ENCODE assay signal across 9 cellular contexts in the genomic region with DNA sequence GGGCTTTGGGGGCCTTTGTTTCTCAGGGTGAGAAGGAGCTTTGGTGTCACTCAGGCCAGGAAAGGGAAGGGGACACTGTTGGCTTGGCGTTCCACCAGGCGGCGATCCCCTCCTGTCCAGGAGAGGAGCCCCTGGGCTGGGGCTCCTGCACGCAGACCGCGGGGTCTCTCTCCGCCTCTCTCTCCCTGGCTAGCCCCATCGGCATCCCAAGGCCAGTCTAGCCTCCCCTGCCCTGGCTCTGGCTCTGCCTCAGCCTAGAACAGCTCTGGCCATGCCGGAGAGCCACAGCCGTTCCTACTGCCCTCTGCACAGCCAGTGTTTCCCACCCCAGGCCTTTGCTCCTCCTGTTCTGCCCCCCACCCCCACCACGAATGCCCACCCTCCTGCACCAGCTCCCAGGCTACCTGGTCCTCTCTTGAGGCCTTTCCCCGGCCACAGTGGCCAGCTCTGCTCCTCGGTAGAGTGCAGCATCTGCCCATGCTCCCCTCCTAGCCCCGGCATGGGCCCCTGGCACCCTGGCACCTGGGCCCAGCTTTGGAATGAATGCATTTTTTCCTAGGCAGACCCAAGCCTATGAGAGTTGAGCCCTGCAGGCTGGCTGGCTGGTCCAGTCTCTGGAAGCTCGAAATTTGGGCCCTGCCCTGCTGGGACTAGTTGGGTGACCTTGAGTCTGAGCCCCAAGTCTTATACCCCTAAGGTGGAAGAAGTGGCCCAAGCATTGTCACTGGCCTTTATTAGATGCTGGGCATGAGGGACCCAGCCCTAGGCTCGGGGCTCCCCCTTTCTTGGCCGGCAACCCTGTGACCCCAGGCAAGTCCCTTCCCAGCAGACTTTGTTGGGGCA. TPM values are rescaled to one million over a fixed set of nuclear protein-coding genes. Genes with fewer than 3 reads are reported as not detected.
DNase-seq lines count a peak whose midpoint lies in the region; ATAC-seq and TF ChIP-seq lines count a peak whose summit lies in the region.
"Had no signal": no experiment of that assay in that cellular context is flagged by ENCODE, and none has a peak within 500 bp of the region (broad histone marks: within the 10 kb centered on the region; RNA-seq: fewer than 3 reads in every experiment).

No MANE protein-coding gene starts in this region.

- intact Hi-C loops in right cardiac atrium (cut with DNase I) = loop anchor here in 2 of 4 donors (10.0 kb wide), 3 partner anchors 301 to 469 kb away; no protein-coding TSS in a partner anchor
- intact Hi-C loops in Right ventricle myocardium superior (cut with DNase I) = no loop called here
- intact Hi-C loops in ascending aorta (cut with DNase I) = loop anchor here (10.0 kb wide), 1 partner anchor 559 kb away; no protein-coding TSS in a partner anchor
- intact Hi-C loops in lower lobe of right lung (cut with DNase I) = no loop called here
- intact Hi-C loops in vagina (cut with DNase I) = loop anchor here (10.0 kb wide), 1 partner anchor 559 kb away; no protein-coding TSS in a partner anchor
- intact Hi-C loops in esophagus squamous epithelium (cut with DNase I) = loop anchor here (10.0 kb wide), 2 partner anchors 311 to 469 kb away; no protein-coding TSS in a partner anchor

- peaks cover 3% of the 10 kb centered on the region for H3K4me1 ChIP-seq in right cardiac atrium (ENCODE audit: control insufficient read depth, insufficient read depth, low read length)
- peaks cover 11 to 46% of the 10 kb centered on the region in 2 donors for H3K4me1 ChIP-seq in ascending aorta
- H3K4me1 ChIP-seq in lower lobe of right lung = peaks cover 26% of the 10 kb centered on the region
- peaks cover 59% of the 10 kb centered on the region for H3K4me1 ChIP-seq in vagina
- peaks cover 23 to 59% (median 23%) of the 10 kb centered on the region in 3 donors for H3K4me1 ChIP-seq in esophagus squamous epithelium

- no peaks in the 10 kb centered on the region for H3K27me3 ChIP-seq in right cardiac atrium (ENCODE audit: control insufficient read depth, insufficient read depth)
- no peaks in the 10 kb centered on the region for H3K27me3 ChIP-seq in ascending aorta
- H3K27me3 ChIP-seq in lower lobe of right lung (ENCODE audit: low read depth) = no peaks in the 10 kb centered on the region
- no peaks in the 10 kb centered on the region for H3K27me3 ChIP-seq in vagina
- H3K27me3 ChIP-seq in esophagus squamous epithelium = peaks cover 0 to 3% (median 0%) of the 10 kb centered on the region in 4 donors

- WGBS in right cardiac atrium = 77% methylated on average over 17 of the region's 17 CpGs
- 81 to 87% methylated on average over 7 to 8 of the region's 17 CpGs for WGBS in esophagus squamous epithelium, 2 donors

- TF ChIP-seq POLR2A in vagina (IDR thresholded peaks at IDR 0.05) (no peak), esophagus squamous epithelium (IDR thresholded peaks at IDR 0.05) (no peak)

- H3K9me3 ChIP-seq in right cardiac atrium (ENCODE audit: control insufficient read depth, low read length) = no peaks in the 10 kb centered on the region
- H3K9me3 ChIP-seq in ascending aorta = no peaks in the 10 kb centered on the region
- no peaks in the 10 kb centered on the region for H3K9me3 ChIP-seq in lower lobe of right lung
- no peaks in the 10 kb centered on the region for H3K9me3 ChIP-seq in vagina
- no peaks in the 10 kb centered on the region for H3K9me3 ChIP-seq in esophagus squamous epithelium
- H3K9me3 ChIP-seq: psoas muscle had no signal

- H3K4me3 ChIP-seq in right cardiac atrium (ENCODE audit: low read length) (no peak overlapping the region), ascending aorta (peak overlapping the region in 1 of 2 donors; percentile 88), lower lobe of right lung (peak overlapping the region; percentile 66), vagina (peak overlapping the region in 1 of 2 donors; percentile 74), esophagus squamous epithelium (no peak overlapping the region)

- TF ChIP-seq CTCF in ascending aorta (IDR thresholded peaks at IDR 0.05) (no peak), lower lobe of right lung (IDR thresholded peaks at IDR 0.05) (no peak), vagina (IDR thresholded peaks at IDR 0.05) (no peak), esophagus squamous epithelium (IDR thresholded peaks at IDR 0.05) (no peak)

- no peak overlapping the region for H3K27ac ChIP-seq in right cardiac atrium (ENCODE audit: low read length)
- peak overlapping the region; percentile 77 to 84 for H3K27ac ChIP-seq in ascending aorta
- peak overlapping the region; percentile 24 for H3K27ac ChIP-seq in lower lobe of right lung
- H3K27ac ChIP-seq in vagina = peak overlapping the region; percentile 87
- H3K27ac ChIP-seq in esophagus squamous epithelium = peak overlapping the region in 1 of 4 donors; percentile 14

- DNase-seq in right cardiac atrium = peak in 2 of 3 donors; percentile 53 to 65
- DNase-seq in Right ventricle myocardium superior = no peak
- DNase-seq in ascending aorta (ENCODE audit: low spot score in 2 of 2) = no peak
- DNase-seq in lower lobe of right lung = no peak
- DNase-seq in vagina (ENCODE audit: extremely low spot score in 2 of 2) = no peak
- DNase-seq in esophagus squamous epithelium (lab: John Stamatoyannopoulos, UW) = no peak
- DNase-seq in NCI-H526 (lab: John Stamatoyannopoulos, UW) = no peak
- DNase-seq: psoas muscle had no signal

- ATAC-seq in right cardiac atrium = no peak
- no peak for ATAC-seq in Right ventricle myocardium superior (ENCODE audit: poor library complexity)
- no peak for ATAC-seq in lower lobe of right lung
- no peak for ATAC-seq in GM21737 (IDR thresholded peaks at IDR 0.05; ENCODE audit: unreplicated experiment)
- ATAC-seq: psoas muscle had no signal

- H3K36me3 ChIP-seq in ascending aorta (peaks cover 18 to 20% of the 10 kb centered on the region in 2 donors), lower lobe of right lung (peaks cover 18% of the 10 kb centered on the region), vagina (peaks cover 0 to 10% of the 10 kb centered on the region in 2 donors), esophagus squamous epithelium (peaks cover 0 to 21% (median 0%) of the 10 kb centered on the region in 3 donors)

RNA-seq across cellular contexts. Expression of a gene that starts 2.4 kb away (rescaled TPM):
- total RNA-seq in right cardiac atrium = 10 to 100 TPM; 12.8 to 17.8 (median 15.2) TPM
- 9.9 TPM for polyA plus RNA-seq in right cardiac atrium
- 23.2 TPM for total RNA-seq in Right ventricle myocardium superior
- 79.8 TPM for total RNA-seq in ascending aorta
- total RNA-seq in lower lobe of right lung = 48.1 TPM
- total RNA-seq in vagina = 31.4 TPM
- 10 to 100 TPM; 19.7 to 27.5 (median 23.9) TPM for total RNA-seq in esophagus squamous epithelium

Comparison
In these comparisons a context has a peak if more than half of its experiments do, and no peak if none do; other contexts are left out.
1. DNase-seq: peak in right cardiac atrium (2 of 3); none in Right ventricle myocardium superior (single experiment), ascending aorta (0 of 2), lower lobe of right lung (single experiment), vagina (0 of 2), esophagus squamous epithelium (single experiment) and NCI-H526 (0 of 2).
2. intact Hi-C loops: an anchor here in ascending aorta (10.0 kb wide), vagina (10.0 kb wide) and esophagus squamous epithelium (10.0 kb wide); none called in Right ventricle myocardium superior and lower lobe of right lung.